In genomic region chr3:110376119-110376518, GRCh38 we compare ENCODE assay signal across 24 cellular contexts.
"Had no signal": no experiment of that assay in that cellular context is flagged by ENCODE, and none has a peak within 500 bp of the region (broad histone marks: within the 10 kb centered on the region; RNA-seq: fewer than 3 reads in every experiment).

No MANE protein-coding gene starts in this region.

- H3K36me3 ChIP-seq: colonic mucosa, gastroesophageal sphincter, heart left ventricle, neural progenitor cell, spleen, tibial artery had no signal

- H3K4me2 ChIP-seq: hepatocyte, neural progenitor cell had no signal

- H3K79me2 ChIP-seq: hepatocyte, parathyroid adenoma had no signal

- H3K27me3 ChIP-seq: colonic mucosa, foreskin keratinocyte, gastroesophageal sphincter, heart left ventricle, hepatocyte, neural progenitor cell, spleen, testis, tibial artery had no signal

- H3K4me1 ChIP-seq: colonic mucosa, foreskin keratinocyte, gastroesophageal sphincter, heart left ventricle, neural progenitor cell, parathyroid adenoma, spleen, tibial artery had no signal

- H3K27ac ChIP-seq: colonic mucosa, epithelial cell of prostate, foreskin keratinocyte, gastroesophageal sphincter, heart left ventricle, hepatocyte, neural progenitor cell, parathyroid adenoma, spleen, tibial artery had no signal

- ATAC-seq: esophagus mucosa; foreskin keratinocyte; gastroesophageal sphincter; heart left ventricle; naive thymus-derived CD4-positive, alpha-beta T cell; sciatic nerve; stimulated activated memory B cell treated with anti-CD40 and anti-IgM and Interleukin-4, amounts not matched to agents 10 μg/mL and 1 μg/mL and 100 μg/mL, for 72 hours; stimulated activated naive CD8-positive, alpha-beta T cell treated with anti-CD3 and anti-CD28 coated beads, Interleukin-15, Interleukin-2, amounts not matched to agents 100 U/mL and 50 U/mL, for 24 hours had no signal

- H3K9ac ChIP-seq: neural progenitor cell, parathyroid adenoma had no signal

- H2AFZ ChIP-seq: hepatocyte, neural progenitor cell, parathyroid adenoma had no signal

- H3K4me3 ChIP-seq: colonic mucosa, gastroesophageal sphincter, heart left ventricle, hepatocyte, neural progenitor cell, spleen, testis, tibial artery had no signal

- H3K9me3 ChIP-seq: colonic mucosa, gastroesophageal sphincter, heart left ventricle, spleen, testis, tibial artery had no signal

- DNase-seq: colonic mucosa; effector CD8-positive, alpha-beta T cell; endodermal cell; foreskin keratinocyte; heart left ventricle; immature natural killer cell; islet precursor cell; kidney glomerular epithelial cell; mesenchymal stem cell; naive thymus-derived CD4-positive, alpha-beta T cell; spleen; stimulated activated CD4-positive, alpha-beta T cell treated with anti-CD3 and anti-CD28 coated beads, Interleukin-4, amount 100 ng/mL, for 4 hours; stimulated activated naive CD8-positive, alpha-beta T cell treated with anti-CD3 and anti-CD28 coated beads, Interleukin-15, Interleukin-2, amounts not matched to agents 100 U/mL and 50 U/mL, for 24 hours; substantia nigra; tibial artery had no signal
